Comparison of ENCODE assay signal across 8 cellular contexts in genomic region chr16:89723279-89724250, GRCh38. TPM values are rescaled to one million over a fixed set of nuclear protein-coding genes. Genes with fewer than 3 reads are reported as not detected.
A peak's percentile ranks its signal among the peaks of the same experiment; 100 is the strongest.
DNase-seq lines count a peak whose midpoint lies in the region; ATAC-seq, FAIRE-seq and TF ChIP-seq lines count a peak whose summit lies in the region.

No MANE protein-coding gene starts in this region.

- FAIRE-seq in GM12892 (lab: Jason Lieb, UNC) = no peak

- H3K4me3 ChIP-seq in H7 (ENCODE audit: insufficient read depth, low read depth, low read length) = no peak overlapping the region

- no peaks in the 10 kb centered on the region; the same call in none of the 2 replicates for H3K36me3 ChIP-seq in H7 (replicated peaks; ENCODE audit: control insufficient read depth, insufficient read depth, low read length)

- DNase-seq in NK-92 treated with Interleukin-12 subunit alpha and Interleukin-12 subunit beta, amount 100 ng/mL, for 24 hours (lab: John Stamatoyannopoulos, UW) = peak; percentile 68
- peak; percentile 57 for DNase-seq in activated T-helper 9 cell treated with anti-CD3 and anti-CD28 coated beads, Interleukin-2, amount 50 U/mL, for 16 hours (ENCODE audit: low read depth)
- DNase-seq in foreskin melanocyte = peak; percentile 98
- peak; percentile 73 for DNase-seq in stimulated activated CD4-positive, alpha-beta T cell treated with anti-CD3 and anti-CD28 coated beads, Interleukin-1b, Interleukin-23, amount 100 ng/mL, for 48 hours
- DNase-seq in H7 = no peak
- DNase-seq in GM12892 (ENCODE audit: insufficient read length) = no peak

- ATAC-seq in GM19467 (IDR thresholded peaks at IDR 0.05; ENCODE audit: unreplicated experiment) = no peak
- ATAC-seq in HG02588 (IDR thresholded peaks at IDR 0.05; ENCODE audit: unreplicated experiment) = no peak

- peaks cover 17% of the 10 kb centered on the region for H3K27me3 ChIP-seq in H7 (ENCODE audit: control insufficient read depth, insufficient read depth, low read length)

- no peak for TF ChIP-seq POLR2A in GM12892 (IDR thresholded peaks at IDR 0.05; ENCODE audit: low read depth, low read length)

RNA-seq across cellular contexts. Expression of gene ZNF276, which starts 2.2 kb away (rescaled TPM):
- 8.0 and 11.4 TPM in 2 replicates for total RNA-seq in H7 (2014; rRNA removed; shearing (Covaris generic))
- 12.2 TPM for polyA plus RNA-seq in GM12892 (2012; ENCODE audit: missing spikeins)

RNA-seq across cellular contexts. Expression of gene VPS9D1, which starts 2.9 kb away (rescaled TPM):
- total RNA-seq in H7 (2014; rRNA removed; shearing (Covaris generic)) = 1.9 and 4.5 TPM in 2 replicates
- polyA plus RNA-seq in GM12892 (2012; ENCODE audit: missing spikeins) = 2.7 TPM

RNA-seq across cellular contexts. Expression of gene SPATA2L, which starts 22.1 kb away (rescaled TPM):
- 13.5 and 16.0 TPM in 2 replicates for total RNA-seq in H7 (2014; rRNA removed; shearing (Covaris generic))
- polyA plus RNA-seq in GM12892 (2012; ENCODE audit: missing spikeins) = 1.1 TPM

RNA-seq across cellular contexts. Expression of gene CDK10, which starts 37.1 kb away (rescaled TPM):
- 36.5 and 45.0 TPM in 2 replicates for total RNA-seq in H7 (2014; rRNA removed; shearing (Covaris generic))
- 40.0 TPM for polyA plus RNA-seq in GM12892 (2012; ENCODE audit: missing spikeins)

Comparison
In these comparisons a context has a peak if more than half of its experiments do, and no peak if none do; other contexts are left out.
1. DNase-seq: peak in NK-92 treated with Interleukin-12 subunit alpha and Interleukin-12 subunit beta, amount 100 ng/mL, for 24 hours (single experiment), activated T-helper 9 cell treated with anti-CD3 and anti-CD28 coated beads, Interleukin-2, amount 50 U/mL, for 16 hours (single experiment), foreskin melanocyte (single experiment) and stimulated activated CD4-positive, alpha-beta T cell treated with anti-CD3 and anti-CD28 coated beads, Interleukin-1b, Interleukin-23, amount 100 ng/mL, for 48 hours (single experiment); none in H7 (single experiment) and GM12892 (single experiment).